Comparison of ENCODE assay signal across 11 cellular contexts in the genomic region with DNA sequence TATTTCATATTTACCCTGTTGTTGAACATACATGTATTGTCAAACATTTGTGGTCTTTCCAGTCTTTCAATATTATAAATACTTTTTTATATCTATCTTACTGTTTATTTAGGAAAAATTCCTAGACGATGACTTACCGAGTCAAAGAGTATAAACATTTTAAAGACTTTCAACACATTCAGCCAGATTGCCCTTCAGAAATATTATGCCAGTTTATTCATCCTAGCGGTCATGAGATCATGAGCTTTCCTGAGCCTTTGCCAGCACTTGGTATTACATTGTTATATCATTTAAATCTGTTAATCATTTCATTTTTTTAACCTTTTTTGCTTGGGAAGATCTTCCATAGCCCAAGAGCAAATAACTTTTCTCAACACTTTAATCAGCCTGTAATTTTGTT.
DNase-seq lines count a peak whose midpoint lies in the region; ATAC-seq and TF ChIP-seq lines count a peak whose summit lies in the region.
"Had no signal": no experiment of that assay in that cellular context is flagged by ENCODE, and none has a peak within 500 bp of the region (broad histone marks: within the 10 kb centered on the region; RNA-seq: fewer than 3 reads in every experiment).

No MANE protein-coding gene starts in this region.

- peak; percentile 83 for DNase-seq in MCF 10A (ENCODE audit: unreplicated experiment)
- no peak for DNase-seq in breast epithelium (ENCODE audit: low spot score in 2 of 2)
- peak; percentile 61 for DNase-seq in astrocyte of the hippocampus (ENCODE audit: low read depth, low spot score)
- peak; percentile 85 for DNase-seq in glomerular visceral epithelial cell (ENCODE audit: extremely low spot score)
- no peak for DNase-seq in mesendoderm
- no peak for DNase-seq in nucleus accumbens (lab: John Stamatoyannopoulos, UW)
- DNase-seq: stimulated activated naive CD4-positive, alpha-beta T cell treated with Interleukin-2 at 50 U/mL for 16 hours had no signal

- TF ChIP-seq POLR2A in breast epithelium (IDR thresholded peaks at IDR 0.05) = no peak

- H3K4me1 ChIP-seq in breast epithelium (no peaks in the 10 kb centered on the region), mesendoderm (ENCODE audit: control insufficient read depth, low read depth, low read length) (no peaks in the 10 kb centered on the region)

- H3K18ac ChIP-seq in mesendoderm (ENCODE audit: low read length) = no peak overlapping the region

- H2BK120ac ChIP-seq in mesendoderm (ENCODE audit: low read depth, low read length) = no peak overlapping the region

- no peaks in the 10 kb centered on the region for H3K27me3 ChIP-seq in breast epithelium
- H3K27me3 ChIP-seq in mesendoderm (ENCODE audit: insufficient read depth, low read length, poor library complexity) = no peaks in the 10 kb centered on the region

- no peak overlapping the region for H3K4me2 ChIP-seq in mesendoderm (ENCODE audit: low read length)

- no TSS peak for BruUV-seq in MCF 10A (replicated peaks; lab: Mats Ljungman, UMichigan)

- TF ChIP-seq CTCF in MCF 10A (IDR thresholded peaks at IDR 0.05; ENCODE audit: unreplicated experiment) (no peak), breast epithelium (IDR thresholded peaks at IDR 0.05) (no peak)

- intact Hi-C loops in MCF 10A (cut with micrococcal nuclease) = loop anchor here (5.0 kb wide), 1 partner anchor 49 kb away; no protein-coding TSS in a partner anchor
- intact Hi-C loops in breast epithelium (cut with DNase I; ENCODE audit: low total_unique reads) = no loop called here

- H3K36me3 ChIP-seq in breast epithelium (no peaks in the 10 kb centered on the region), mesendoderm (ENCODE audit: control insufficient read depth, insufficient read depth, low read length) (no peaks in the 10 kb centered on the region)

- POLR2A ChIA-PET in MCF 10A (lab: Yijun Ruan, JAX) = interaction anchor here (0.9 to 6.3 kb wide), 8 partner anchors 9 to 50 kb away, joined by 3 to 49 read pairs (median 7); no protein-coding TSS in a partner anchor

- no peaks in the 10 kb centered on the region for H3K9me3 ChIP-seq in breast epithelium

- H3K4me3 ChIP-seq in breast epithelium = no peak overlapping the region
- no peak overlapping the region for H3K4me3 ChIP-seq in mesendoderm (ENCODE audit: low read length)

- H2BK15ac ChIP-seq in mesendoderm (replicated peaks; ENCODE audit: low read depth) = no peak overlapping the region

- H3K9ac ChIP-seq in mesendoderm (ENCODE audit: low read length) = no peak overlapping the region

- no peaks in the 10 kb centered on the region for H3K27me3 Mint-ChIP-seq in MCF 10A (ENCODE audit: insufficient read depth, unreplicated experiment)

- H3K27ac ChIP-seq in breast epithelium = no peak overlapping the region
- H3K27ac ChIP-seq in mesendoderm (ENCODE audit: low read depth, low read length) = no peak overlapping the region

- peaks cover 36% of the 10 kb centered on the region for H3K4me1 Mint-ChIP-seq in MCF 10A (ENCODE audit: insufficient read depth, unreplicated experiment)

- no peak overlapping the region for H3K4ac ChIP-seq in mesendoderm (ENCODE audit: low read depth, low read length)

- no peak overlapping the region for H4K5ac ChIP-seq in mesendoderm (ENCODE audit: low read length)

- peak overlapping the region; percentile 81 for H3K27ac Mint-ChIP-seq in MCF 10A (ENCODE audit: low read depth, unreplicated experiment)

- no peak overlapping the region for H3K56ac ChIP-seq in mesendoderm (ENCODE audit: low read length)

- ATAC-seq in HG03045 (IDR thresholded peaks at IDR 0.05; ENCODE audit: unreplicated experiment) (no peak), HG03097 (IDR thresholded peaks at IDR 0.05; ENCODE audit: low FRiP score, unreplicated experiment) (no peak)
- ATAC-seq: HepG2 had no signal

- H3K4me3 Mint-ChIP-seq in MCF 10A (ENCODE audit: unreplicated experiment) = peak overlapping the region; percentile 31

- H2AK5ac ChIP-seq in mesendoderm (ENCODE audit: low read length) = no peak overlapping the region

- no peaks in the 10 kb centered on the region for H3K9me3 Mint-ChIP-seq in MCF 10A (ENCODE audit: unreplicated experiment)
- H3K9me3 Mint-ChIP-seq: brain had no signal

- no peak overlapping the region for H4K8ac ChIP-seq in mesendoderm (ENCODE audit: low read depth, low read length)

- no peaks in the 10 kb centered on the region for H3K36me3 Mint-ChIP-seq in MCF 10A (ENCODE audit: insufficient read depth, unreplicated experiment)

- H2BK5ac ChIP-seq in mesendoderm (ENCODE audit: low read length) = no peak overlapping the region

- CTCF ChIA-PET in MCF 10A (lab: Yijun Ruan, JAX) = interaction anchor here (0.6 to 1.6 kb wide), 4 partner anchors 10 to 196 kb away, joined by 3 to 9 read pairs (median 5); no protein-coding TSS in a partner anchor

- H3K23ac ChIP-seq in mesendoderm (ENCODE audit: low read length) = no peak overlapping the region

- WGBS in mesendoderm (ENCODE audit: extremely low coverage, insufficient coverage, low lambda C conversion rate) = no CpG with 5 or more reads among the region's 3 CpGs

- peaks cover 9% of the 10 kb centered on the region for H3K79me1 ChIP-seq in mesendoderm (ENCODE audit: low read length)

- peaks cover 2% of the 10 kb centered on the region for H3K79me2 ChIP-seq in mesendoderm (ENCODE audit: control insufficient read depth, insufficient read depth, low read length)

Comparison
In these comparisons a context has a peak if more than half of its experiments do, and no peak if none do; other contexts are left out.
1. DNase-seq: peak in MCF 10A (single experiment), astrocyte of the hippocampus (single experiment) and glomerular visceral epithelial cell (single experiment); none in breast epithelium (0 of 2), mesendoderm (single experiment) and nucleus accumbens (0 of 56).